ENCODE assay signal across 22 cellular contexts in genomic region chr7:90421648-90422047, GRCh38. TPM values are rescaled to one million over a fixed set of nuclear protein-coding genes. Genes with fewer than 3 reads are reported as not detected.
"Had no signal": no experiment of that assay in that cellular context is flagged by ENCODE, and none has a peak within 500 bp of the region (broad histone marks: within the 10 kb centered on the region; RNA-seq: fewer than 3 reads in every experiment).

No MANE protein-coding gene starts in this region.

- DNase-seq: IMR-90, Karpas-422, KG1, MM.1S, NCI-H1092 treated with DMSO at 0.1 percent for 48 hours, NCI-H1436, NCI-H187, NCI-H2029, NCI-H2081 treated with DMSO at 0.1 percent for 48 hours, NCI-H2171, NCI-H226, NCI-H446, NCI-H510A, NCI-H524 treated with DMSO at 0.1 percent for 48 hours, NCI-H69, NCI-H774, RPMI8226, SHP77 treated with DMSO at 0.1 percent for 48 hours, SJCRH30 had no signal

- ATAC-seq: HepG2, SK-N-SH treated with all-trans-retinoic acid at 6 μM for 48 hours had no signal

RNA-seq across cellular contexts. Expression of gene PTTG1IP2, which starts 47.8 kb away (rescaled TPM):
- total RNA-seq: HepG2, HT1080, IMR-90, SJCRH30 had no signal
